ENCODE assay signal across 10 cellular contexts in the genomic region with DNA sequence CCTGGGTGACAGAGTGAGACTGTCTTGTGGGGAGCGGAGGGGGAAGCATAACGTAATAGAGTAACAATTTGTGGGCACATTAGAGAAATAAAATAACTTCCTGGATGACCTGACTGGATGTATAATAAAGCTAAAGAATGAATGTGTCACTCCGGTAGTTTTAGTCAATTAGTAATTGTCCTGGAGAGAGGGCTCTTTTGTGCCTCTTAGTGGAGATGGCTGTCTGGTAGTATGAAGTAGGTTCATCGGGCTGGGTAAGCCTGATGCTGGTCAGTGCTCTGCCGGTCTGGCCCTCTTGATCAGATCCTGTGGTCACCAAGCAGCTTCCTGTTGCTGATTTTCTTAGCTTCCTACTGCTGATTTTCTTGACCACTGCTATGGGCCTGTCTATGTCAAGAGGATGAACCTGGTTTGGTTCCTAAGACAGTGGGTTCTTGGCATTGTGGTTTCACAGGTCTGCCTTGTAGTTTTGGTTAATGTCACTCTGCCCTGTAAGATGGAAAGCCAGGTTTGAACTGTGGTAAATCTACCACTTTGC. TPM values are rescaled to one million over a fixed set of nuclear protein-coding genes. Genes with fewer than 3 reads are reported as not detected.
DNase-seq lines count a peak whose midpoint lies in the region; ATAC-seq and TF ChIP-seq lines count a peak whose summit lies in the region.
"Had no signal": no experiment of that assay in that cellular context is flagged by ENCODE, and none has a peak within 500 bp of the region (broad histone marks: within the 10 kb centered on the region; RNA-seq: fewer than 3 reads in every experiment).

No MANE protein-coding gene starts in this region.

- H3K9me3 Mint-ChIP-seq in activated T-helper 17 cell treated with anti-CD3 and anti-CD28 coated beads, Interleukin-2, amount 50 U/mL, for 72 hours, result no peaks in the 10 kb centered on the region
- H3K9me3 Mint-ChIP-seq in progenitor cell of endocrine pancreas (ENCODE audit: low read depth), result no peaks in the 10 kb centered on the region

- ATAC-seq in GM19043 (IDR thresholded peaks at IDR 0.05; ENCODE audit: low read depth, unreplicated experiment) (peak; percentile 74), HG02885 (IDR thresholded peaks at IDR 0.05; ENCODE audit: poor library complexity, unreplicated experiment) (peak; percentile 43)
- peak; percentile 84 for ATAC-seq in activated T-helper 17 cell treated with anti-CD3 and anti-CD28 coated beads, Interleukin-2, amount 50 U/mL, for 72 hours (replicated peaks)
- ATAC-seq: gastroesophageal sphincter had no signal

- H3K4me1 Mint-ChIP-seq in activated T-helper 17 cell treated with anti-CD3 and anti-CD28 coated beads, Interleukin-2, amount 50 U/mL, for 72 hours, result no peaks in the 10 kb centered on the region
- peaks cover 5% of the 10 kb centered on the region for H3K4me1 Mint-ChIP-seq in progenitor cell of endocrine pancreas (ENCODE audit: low read depth)

- no peaks in the 10 kb centered on the region for H3K27me3 Mint-ChIP-seq in activated T-helper 17 cell treated with anti-CD3 and anti-CD28 coated beads, Interleukin-2, amount 50 U/mL, for 72 hours
- no peaks in the 10 kb centered on the region for H3K27me3 Mint-ChIP-seq in progenitor cell of endocrine pancreas

- H3K27ac Mint-ChIP-seq in activated T-helper 17 cell treated with anti-CD3 and anti-CD28 coated beads, Interleukin-2, amount 50 U/mL, for 72 hours, result peak overlapping the region; percentile 24
- peak overlapping the region; percentile 31 for H3K27ac Mint-ChIP-seq in progenitor cell of endocrine pancreas

- H3K4me3 Mint-ChIP-seq in activated T-helper 17 cell treated with anti-CD3 and anti-CD28 coated beads, Interleukin-2, amount 50 U/mL, for 72 hours, result no peak overlapping the region
- no peak overlapping the region for H3K4me3 Mint-ChIP-seq in progenitor cell of endocrine pancreas (ENCODE audit: low read depth)

- no peak for DNase-seq in progenitor cell of endocrine pancreas (ENCODE audit: low spot score, unreplicated experiment)
- DNase-seq in AG08395 (ENCODE audit: low spot score), result no peak
- DNase-seq in activated naive CD4-positive, alpha-beta T cell (lab: John Stamatoyannopoulos, UW), result no peak
- DNase-seq in foreskin melanocyte, result no peak
- DNase-seq: caudate nucleus, NCI-H1105 had no signal

- no peak for TF ChIP-seq CTCF in progenitor cell of endocrine pancreas (IDR thresholded peaks at IDR 0.05; ENCODE audit: unreplicated experiment)

- peaks cover 90% of the 10 kb centered on the region for H3K36me3 Mint-ChIP-seq in activated T-helper 17 cell treated with anti-CD3 and anti-CD28 coated beads, Interleukin-2, amount 50 U/mL, for 72 hours (ENCODE audit: low read depth)
- peaks cover 12% of the 10 kb centered on the region for H3K36me3 Mint-ChIP-seq in progenitor cell of endocrine pancreas (ENCODE audit: insufficient read depth)

RNA-seq across cellular contexts. Expression of gene ZRANB1, which starts 34.1 kb away (rescaled TPM):
- 1 to 10 TPM; 7.9 to 8.7 TPM for total RNA-seq in activated T-helper 17 cell treated with anti-CD3 and anti-CD28 coated beads, Interleukin-2, amount 50 U/mL, for 72 hours
- 27.5 and 31.1 TPM in 2 replicates for total RNA-seq in progenitor cell of endocrine pancreas
